15 cellular contexts compared by ENCODE assay signal in genomic region chr3:47850803-47851417, GRCh38. TPM values are rescaled to one million over a fixed set of nuclear protein-coding genes. Genes with fewer than 3 reads are reported as not detected.
A peak's percentile ranks its signal among the peaks of the same experiment; 100 is the strongest.
DNase-seq lines count a peak whose midpoint lies in the region; ATAC-seq and TF ChIP-seq lines count a peak whose summit lies in the region.
"Had no signal": no experiment of that assay in that cellular context is flagged by ENCODE, and none has a peak within 500 bp of the region (broad histone marks: within the 10 kb centered on the region; RNA-seq: fewer than 3 reads in every experiment).

No MANE protein-coding gene starts in this region.

- intact Hi-C loops in CD4-positive, alpha-beta memory T cell (cut with micrococcal nuclease): no loop called here
- intact Hi-C loops in thyroid gland (cut with DNase I): no loop called here

- H3K36me3 ChIP-seq in CD4-positive, alpha-beta memory T cell (ENCODE audit: insufficient read depth, low read length): peaks cover 64% of the 10 kb centered on the region
- H3K36me3 ChIP-seq in thyroid gland: peaks cover 66 to 70% of the 10 kb centered on the region in 2 donors

- 85 to 86% methylated on average over 6 to 8 of the region's 8 CpGs for WGBS in thyroid gland, 2 donors

- CTCF ChIA-PET in CD4-positive, alpha-beta memory T cell (lab: Charles Lee; ENCODE audit: partially characterized antibody): interaction anchor here (0.6 kb wide), 1 partner anchor 24 kb away, joined by 3 read pairs; no protein-coding TSS in a partner anchor

- ATAC-seq in HG03159 (IDR thresholded peaks at IDR 0.05; ENCODE audit: unreplicated experiment): no peak
- ATAC-seq: body of pancreas, gastroesophageal sphincter had no signal

- H3K4me1 ChIP-seq in CD4-positive, alpha-beta memory T cell (ENCODE audit: insufficient read depth, low read length): no peaks in the 10 kb centered on the region
- H3K4me1 ChIP-seq in thyroid gland: no peaks in the 10 kb centered on the region
- H3K4me1 ChIP-seq: body of pancreas, gastroesophageal sphincter had no signal

- TF ChIP-seq POLR2A in thyroid gland (IDR thresholded peaks at IDR 0.05): no peak

- H3K9me3 Mint-ChIP-seq in CD4-positive, alpha-beta memory T cell: no peaks in the 10 kb centered on the region
- peaks cover 0 to 2% (median 0%) of the 10 kb centered on the region in 6 donors for H3K9me3 Mint-ChIP-seq in immature natural killer cell

- POLR2A ChIA-PET in CD4-positive, alpha-beta memory T cell (lab: Charles Lee; ENCODE audit: partially characterized antibody): no interaction called here

- H3K4me1 Mint-ChIP-seq in CD4-positive, alpha-beta memory T cell: no peaks in the 10 kb centered on the region
- H3K4me1 Mint-ChIP-seq in immature natural killer cell: no peaks in the 10 kb centered on the region

- H3K4me3 ChIP-seq in CD4-positive, alpha-beta memory T cell (ENCODE audit: low read length in 2 of 2): no peak overlapping the region
- H3K4me3 ChIP-seq in thyroid gland (replicated peaks in 1 of 3): no peak overlapping the region
- H3K4me3 ChIP-seq: body of pancreas, gastroesophageal sphincter had no signal

- H3K9me3 ChIP-seq in CD4-positive, alpha-beta memory T cell (ENCODE audit: control insufficient read depth in 1 of 2, low read length in 2 of 2): no peaks in the 10 kb centered on the region
- no peaks in the 10 kb centered on the region for H3K9me3 ChIP-seq in thyroid gland
- H3K9me3 ChIP-seq: body of pancreas, gastroesophageal sphincter had no signal

- no peak for TF ChIP-seq CTCF in 22Rv1 (IDR thresholded peaks at IDR 0.05)
- TF ChIP-seq CTCF in thyroid gland (IDR thresholded peaks at IDR 0.05): no peak

- no peaks in the 10 kb centered on the region for H3K27me3 Mint-ChIP-seq in CD4-positive, alpha-beta memory T cell
- H3K27me3 Mint-ChIP-seq in immature natural killer cell (ENCODE audit: low read depth in 3 of 3): peaks cover 2 to 6% (median 2%) of the 10 kb centered on the region in 3 donors

- H3K36me3 Mint-ChIP-seq in CD4-positive, alpha-beta memory T cell: peaks cover 16 to 64% of the 10 kb centered on the region in 2 donors
- peaks cover 0 to 5% (median 0%) of the 10 kb centered on the region in 3 donors for H3K36me3 Mint-ChIP-seq in immature natural killer cell

- H3K4me3 Mint-ChIP-seq in CD4-positive, alpha-beta memory T cell: no peak overlapping the region
- H3K4me3 Mint-ChIP-seq in immature natural killer cell: no peak overlapping the region

- peak overlapping the region in 6 of 7 donors; percentile 20 to 78 (median 64) for H3K27ac Mint-ChIP-seq in CD4-positive, alpha-beta memory T cell
- H3K27ac Mint-ChIP-seq in immature natural killer cell: peak overlapping the region in 5 of 6 donors; percentile 42 to 68 (median 65)

- H3K27me3 ChIP-seq in CD4-positive, alpha-beta memory T cell (ENCODE audit: insufficient read depth, low read length): no peaks in the 10 kb centered on the region
- no peaks in the 10 kb centered on the region for H3K27me3 ChIP-seq in thyroid gland
- H3K27me3 ChIP-seq: body of pancreas, gastroesophageal sphincter had no signal

- no peak for DNase-seq in CD4-positive, alpha-beta memory T cell
- DNase-seq in UCSD-AML1 (lab: John Stamatoyannopoulos, UW; ENCODE audit: unreplicated experiment): peak; percentile 20
- no peak for DNase-seq in immature natural killer cell
- DNase-seq in thyroid gland: no peak
- DNase-seq in NCI-H2227 (lab: John Stamatoyannopoulos, UW; ENCODE audit: unreplicated experiment): no peak
- no peak for DNase-seq in nucleus accumbens (lab: John Stamatoyannopoulos, UW)
- DNase-seq: activated CD4-positive, CD25-positive, alpha-beta regulatory T cell; activated T-cell treated with anti-CD3 and anti-CD28 coated beads, Interleukin-2, amount 50 U/mL, for 1 hour; GF-D8; HCEC 1CT; retina had no signal

- peak overlapping the region; percentile 37 for H3K27ac ChIP-seq in 22Rv1
- no peak overlapping the region for H3K27ac ChIP-seq in CD4-positive, alpha-beta memory T cell (ENCODE audit: low read depth, low read length)
- H3K27ac ChIP-seq in thyroid gland: no peak overlapping the region
- H3K27ac ChIP-seq: body of pancreas had no signal

RNA-seq across cellular contexts. Expression of gene DHX30, which starts 48.0 kb away (rescaled TPM):
- total RNA-seq in CD4-positive, alpha-beta memory T cell: 10 to 100 TPM; 86.5 to 93.0 TPM
- polyA plus RNA-seq in CD4-positive, alpha-beta memory T cell: 10 to 100 TPM; 31.3 to 49.0 TPM
- polyA plus RNA-seq in immature natural killer cell: 10 to 100 TPM; 23.2 to 44.4 (median 28.0) TPM
- total RNA-seq in thyroid gland: 10 to 100 TPM; 51.3 to 80.3 (median 72.8) TPM
